ENCODE assay signal across 8 cellular contexts in the genomic region with DNA sequence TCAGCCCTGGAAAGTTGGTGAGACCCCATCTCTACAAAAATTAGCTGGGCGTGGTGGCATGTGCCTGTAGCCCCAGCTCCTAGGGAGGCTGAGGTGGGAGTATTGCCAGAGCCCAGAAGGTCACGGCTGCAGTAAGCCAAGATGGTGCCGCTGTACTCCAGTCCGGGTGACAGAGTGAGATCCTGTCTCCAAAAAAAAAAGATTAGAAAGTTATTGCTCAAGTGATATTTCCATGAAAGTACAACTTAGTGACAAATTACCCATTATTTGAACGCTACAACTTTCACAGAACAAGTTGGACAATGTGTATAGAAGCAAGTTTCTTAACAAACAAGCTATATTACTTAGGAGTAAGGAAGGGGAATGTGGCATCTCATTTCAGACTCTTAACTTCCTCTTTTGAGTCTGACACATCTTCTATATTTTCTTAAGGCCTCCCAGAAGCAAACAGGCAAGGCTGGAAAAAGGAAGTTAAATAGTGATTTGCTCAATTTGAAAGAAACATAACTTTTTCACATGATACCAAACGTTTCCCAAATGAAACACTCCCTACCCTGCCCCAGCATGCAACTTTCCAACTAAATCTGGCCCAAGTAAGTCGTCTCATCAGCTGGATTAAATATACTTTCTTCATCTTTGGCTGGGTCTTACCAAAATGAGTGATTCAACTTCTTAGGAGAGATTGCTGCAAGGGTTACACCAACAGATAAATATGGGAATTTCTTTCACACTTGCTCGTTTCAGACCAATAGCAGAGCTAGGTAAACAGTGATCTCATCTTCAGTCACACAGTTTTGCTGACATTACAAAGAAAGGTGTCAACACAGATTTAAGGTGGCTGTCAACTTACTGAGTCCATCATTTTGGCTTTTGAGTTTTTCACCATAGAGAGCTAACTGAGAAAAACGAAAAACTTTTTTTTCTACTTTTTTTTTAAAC.
DNase-seq lines count a peak whose midpoint lies in the region; ATAC-seq and TF ChIP-seq lines count a peak whose summit lies in the region.

No MANE protein-coding gene starts in this region.

- peak; percentile 49 for ATAC-seq in left colon

- TF ChIP-seq CTCF in LNCaP clone FGC (IDR thresholded peaks at IDR 0.05; ENCODE audit: control insufficient read depth, extremely low read depth, insufficient read depth): no peak
- no peak for TF ChIP-seq CTCF in astrocyte of the cerebellum (IDR thresholded peaks at IDR 0.05; ENCODE audit: low read depth, low read length, missing control alignments)
- TF ChIP-seq CTCF in tibial nerve (IDR thresholded peaks at IDR 0.05): no peak
- no peak for TF ChIP-seq CTCF in WERI-Rb-1 (IDR thresholded peaks at IDR 0.05; ENCODE audit: low read depth, low read length)

- H3K36me3 ChIP-seq in tibial nerve (no peaks in the 10 kb centered on the region), WERI-Rb-1 (no peaks in the 10 kb centered on the region)

- peaks cover 2% of the 10 kb centered on the region for H3K36me3 Mint-ChIP-seq in activated CD4-positive, alpha-beta T cell treated with anti-CD3 and anti-CD28 coated beads, Interleukin-2, amount 10 ng/mL, durations not matched to agents 24 days and 14 days (ENCODE audit: low read depth)

- no peaks in the 10 kb centered on the region for H3K27me3 Mint-ChIP-seq in activated CD4-positive, alpha-beta T cell treated with anti-CD3 and anti-CD28 coated beads, Interleukin-2, amount 10 ng/mL, durations not matched to agents 24 days and 14 days

- peak; percentile 63 to 90 for TF ChIP-seq EP300 in tibial nerve (IDR thresholded peaks at IDR 0.05)

- no peaks in the 10 kb centered on the region for H3K9me3 ChIP-seq in tibial nerve
- H3K9me3 ChIP-seq in WERI-Rb-1 (ENCODE audit: severe bottlenecking): no peaks in the 10 kb centered on the region

- no peaks in the 10 kb centered on the region for H3K27me3 ChIP-seq in tibial nerve
- H3K27me3 ChIP-seq in WERI-Rb-1 (ENCODE audit: insufficient read depth, low read depth, severe bottlenecking): no peaks in the 10 kb centered on the region

- H3K27ac ChIP-seq in tibial nerve (peak overlapping the region; percentile 55 to 83 (median 71)), WERI-Rb-1 (no peak overlapping the region)

- in situ Hi-C loops in astrocyte of the cerebellum (cut with HindIII; ENCODE audit: low sequenced_read_pairs): no loop called here

- peak overlapping the region; percentile 70 for H3K4me3 Mint-ChIP-seq in activated CD4-positive, alpha-beta T cell treated with anti-CD3 and anti-CD28 coated beads, Interleukin-2, amount 10 ng/mL, durations not matched to agents 24 days and 14 days

- no peak for DNase-seq in activated CD4-positive, alpha-beta T cell treated with anti-CD3 and anti-CD28 coated beads, Interleukin-2, amount 10 ng/mL, durations not matched to agents 24 days and 14 days
- no peak for DNase-seq in activated CD4-positive, alpha-beta T cell treated with anti-CD3 and anti-CD28 coated beads for 4 hours
- DNase-seq in LNCaP clone FGC (ENCODE audit: low read depth): peak; percentile 71
- DNase-seq in astrocyte of the cerebellum (ENCODE audit: low read depth): peak; percentile 3
- no peak for DNase-seq in left colon
- DNase-seq in tibial nerve (ENCODE audit: low spot score in 2 of 2): peak in 1 of 2 donors; percentile 34
- DNase-seq in NCI-H345 (lab: John Stamatoyannopoulos, UW): no peak
- no peak for DNase-seq in WERI-Rb-1

- H3K27ac Mint-ChIP-seq in activated CD4-positive, alpha-beta T cell treated with anti-CD3 and anti-CD28 coated beads, Interleukin-2, amount 10 ng/mL, durations not matched to agents 24 days and 14 days: peak overlapping the region; percentile 87

- WGBS in tibial nerve, 2 donors: 64 to 66% methylated on average over 9 of the region's 9 CpGs

- peaks cover 17% of the 10 kb centered on the region for H3K9me3 Mint-ChIP-seq in activated CD4-positive, alpha-beta T cell treated with anti-CD3 and anti-CD28 coated beads, Interleukin-2, amount 10 ng/mL, durations not matched to agents 24 days and 14 days

- H3K4me1 ChIP-seq in tibial nerve: peaks cover 0 to 33% (median 26%) of the 10 kb centered on the region in 4 donors

- no peak for TF ChIP-seq POLR2A in tibial nerve (IDR thresholded peaks at IDR 0.05)

- no peak overlapping the region for H3K4me3 ChIP-seq in LNCaP clone FGC (ENCODE audit: low read depth, low read length)
- no peak overlapping the region for H3K4me3 ChIP-seq in astrocyte of the cerebellum (ENCODE audit: low read depth, low read length)
- no peak overlapping the region for H3K4me3 ChIP-seq in tibial nerve
- no peak overlapping the region for H3K4me3 ChIP-seq in WERI-Rb-1 (ENCODE audit: low read depth, low read length)

- H3K4me1 Mint-ChIP-seq in activated CD4-positive, alpha-beta T cell treated with anti-CD3 and anti-CD28 coated beads, Interleukin-2, amount 10 ng/mL, durations not matched to agents 24 days and 14 days: peaks cover 40% of the 10 kb centered on the region

- intact Hi-C loops in activated CD4-positive, alpha-beta T cell treated with anti-CD3 and anti-CD28 coated beads, Interleukin-2, amount 10 ng/mL, durations not matched to agents 24 days and 14 days (cut with micrococcal nuclease): no loop called here
- intact Hi-C loops in left colon (cut with DNase I, micrococcal nuclease): no loop called here

Comparison
In these comparisons a context has a peak if more than half of its experiments do, and no peak if none do; other contexts are left out.
1. DNase-seq: peak in LNCaP clone FGC (single experiment) and astrocyte of the cerebellum (single experiment); none in activated CD4-positive, alpha-beta T cell treated with anti-CD3 and anti-CD28 coated beads, Interleukin-2, amount 10 ng/mL, durations not matched to agents 24 days and 14 days (single experiment), activated CD4-positive, alpha-beta T cell treated with anti-CD3 and anti-CD28 coated beads for 4 hours (0 of 2), left colon (0 of 2), NCI-H345 (single experiment) and WERI-Rb-1 (single experiment).